8 cellular contexts compared by ENCODE assay signal in the genomic region with DNA sequence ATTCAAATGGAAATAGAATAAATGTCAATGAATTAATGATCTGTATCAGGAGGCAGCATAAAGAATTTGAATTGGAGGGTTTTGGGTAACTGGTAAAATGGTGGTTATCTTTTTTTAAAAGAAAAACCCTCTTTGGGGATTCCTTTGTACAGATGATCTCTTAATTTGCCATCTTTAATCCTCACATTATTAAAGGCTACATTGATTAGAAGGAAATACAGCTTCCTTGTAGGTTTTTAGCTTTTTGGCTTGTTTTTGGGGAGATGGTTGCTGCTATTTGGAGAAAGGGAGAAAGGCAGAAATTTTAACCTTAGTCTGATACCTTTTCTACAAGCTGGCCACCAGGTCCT. TPM values are rescaled to one million over a fixed set of nuclear protein-coding genes. Genes with fewer than 3 reads are reported as not detected.
A peak's percentile ranks its signal among the peaks of the same experiment; 100 is the strongest.
DNase-seq lines count a peak whose midpoint lies in the region; ATAC-seq and TF ChIP-seq lines count a peak whose summit lies in the region.

No MANE protein-coding gene starts in this region.

- peak overlapping the region; percentile 88 for H3K27ac ChIP-seq in ectodermal cell (ENCODE audit: insufficient read depth, low read depth, low read length, poor library complexity, severe bottlenecking)

- H3K27ac Mint-ChIP-seq in CD14-positive monocyte = peak overlapping the region; percentile 96 to 99 (median 98)

- H3K9me3 ChIP-seq in ectodermal cell (ENCODE audit: control insufficient read depth, low read length) = no peaks in the 10 kb centered on the region
- no peaks in the 10 kb centered on the region for H3K9me3 ChIP-seq in neuron (ENCODE audit: low read length)

- H3K4me1 ChIP-seq in ectodermal cell (ENCODE audit: control insufficient read depth, insufficient read depth, low read length) = peaks cover 12% of the 10 kb centered on the region
- peaks cover 29% of the 10 kb centered on the region for H3K4me1 ChIP-seq in neuron (ENCODE audit: insufficient read depth, low read length)

- peak overlapping the region; percentile 61 for H3K4me3 ChIP-seq in NB4 (ENCODE audit: low read depth, low read length)
- peak overlapping the region; percentile 84 for H3K4me3 ChIP-seq in ectodermal cell (ENCODE audit: insufficient read depth, low read depth, low read length)
- peak overlapping the region; percentile 90 for H3K4me3 ChIP-seq in neuron (ENCODE audit: low read length)

- DNase-seq in CD14-positive monocyte (ENCODE audit: low spot score) (no peak), NB4 (ENCODE audit: low read depth) (no peak)
- no peak for DNase-seq in effector CD4-positive, alpha-beta T cell

- no peaks in the 10 kb centered on the region for H3K36me3 ChIP-seq in ectodermal cell (ENCODE audit: control insufficient read depth, insufficient read depth, low read length)
- H3K36me3 ChIP-seq in neuron (ENCODE audit: insufficient read depth, low read length) = no peaks in the 10 kb centered on the region

- intact Hi-C loops in CD14-positive monocyte (cut with micrococcal nuclease) = loop anchor here in 1 of 2 donors (2.0 kb wide), 1 partner anchor 62 kb away; no protein-coding TSS in a partner anchor

- peaks cover 0 to 2% (median 0%) of the 10 kb centered on the region in 7 donors for H3K9me3 Mint-ChIP-seq in CD14-positive monocyte

- H3K4me1 Mint-ChIP-seq in CD14-positive monocyte = peaks cover 73% of the 10 kb centered on the region

- H3K27me3 ChIP-seq in ectodermal cell (ENCODE audit: control insufficient read depth, insufficient read depth, low read length, poor library complexity, severe bottlenecking) = no peaks in the 10 kb centered on the region
- H3K27me3 ChIP-seq in neuron (ENCODE audit: insufficient read depth, low read length) = no peaks in the 10 kb centered on the region

- no peaks in the 10 kb centered on the region for H3K36me3 Mint-ChIP-seq in CD14-positive monocyte

- peaks cover 0 to 2% (median 0%) of the 10 kb centered on the region in 3 donors for H3K27me3 Mint-ChIP-seq in CD14-positive monocyte (ENCODE audit: low read depth in 3 of 3)

- ATAC-seq in GM18511 (IDR thresholded peaks at IDR 0.05; ENCODE audit: unreplicated experiment) = no peak
- ATAC-seq in GM21447 (IDR thresholded peaks at IDR 0.05; ENCODE audit: unreplicated experiment) = no peak
- no peak for ATAC-seq in GM18519 (IDR thresholded peaks at IDR 0.05; ENCODE audit: low FRiP score, unreplicated experiment)

- H3K4me3 Mint-ChIP-seq in CD14-positive monocyte = peak overlapping the region; percentile 98 to 100

- no peak for TF ChIP-seq POLR2A in NB4 (IDR thresholded peaks at IDR 0.05; ENCODE audit: extremely low read depth, insufficient read length)

- H2AFZ ChIP-seq in neuron (ENCODE audit: low read depth, low read length) = peak overlapping the region; percentile 73

- TF ChIP-seq CTCF in CD14-positive monocyte (IDR thresholded peaks at IDR 0.05) (no peak), NB4 (IDR thresholded peaks at IDR 0.05; ENCODE audit: low read depth, low read length) (no peak)

RNA-seq across cellular contexts. Expression of a gene that starts 0.6 kb away (rescaled TPM):
- polyA plus RNA-seq in CD14-positive monocyte = 10 to 100 TPM; 37.1 to 48.1 TPM
- polyA plus RNA-seq in ectodermal cell (2013, experiment 1 of 4) = 38.4 TPM
- 34.6 TPM for polyA plus RNA-seq in ectodermal cell (2013, experiment 2 of 4)
- polyA plus RNA-seq in ectodermal cell (2013, experiment 3 of 4) = 26.7 TPM
- polyA plus RNA-seq in ectodermal cell (2013, experiment 4 of 4) = 30.0 TPM
